Comparison of ENCODE assay signal across 9 cellular contexts in the genomic region with DNA sequence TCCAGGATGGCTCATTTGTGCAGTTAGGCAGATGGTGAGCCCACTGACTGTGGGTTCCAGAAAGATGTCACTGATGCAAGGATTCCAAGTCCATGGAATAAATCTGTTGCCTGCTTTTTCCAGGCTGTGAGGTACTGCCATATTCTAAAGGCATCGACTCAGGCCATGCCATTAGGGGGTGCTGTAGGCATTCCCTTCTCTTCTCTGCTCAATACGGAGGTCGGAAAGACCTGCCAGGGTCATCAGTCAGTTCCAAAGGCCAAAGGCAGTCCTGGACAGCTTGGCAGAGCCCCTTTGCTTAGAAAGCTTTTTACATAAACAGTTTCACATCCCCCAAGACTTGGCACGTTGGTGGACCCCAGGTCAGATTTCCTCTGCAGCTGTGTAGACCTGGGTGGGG. TPM values are rescaled to one million over a fixed set of nuclear protein-coding genes. Genes with fewer than 3 reads are reported as not detected.
DNase-seq lines count a peak whose midpoint lies in the region; ATAC-seq and TF ChIP-seq lines count a peak whose summit lies in the region.
"Had no signal": no experiment of that assay in that cellular context is flagged by ENCODE, and none has a peak within 500 bp of the region (broad histone marks: within the 10 kb centered on the region; RNA-seq: fewer than 3 reads in every experiment).

No MANE protein-coding gene starts in this region.

- H3K27ac ChIP-seq in ovary, result no peak overlapping the region
- no peak overlapping the region for H3K27ac ChIP-seq in CD8-positive, alpha-beta memory T cell (ENCODE audit: low read depth, low read length)

- 3 to 8% (median 4%) methylated on average over 4 of the region's 4 CpGs for WGBS in ovary, 3 donors

- no peaks in the 10 kb centered on the region for H3K9me3 Mint-ChIP-seq in activated T-cell treated with anti-CD3 and anti-CD28 coated beads, Interleukin-2, amount 50 U/mL, for 72 hours
- peaks cover 0 to 1% (median 0%) of the 10 kb centered on the region in 5 donors for H3K9me3 Mint-ChIP-seq in CD8-positive, alpha-beta memory T cell

- peak; percentile 65 for TF ChIP-seq CTCF in AG04449 (IDR thresholded peaks at IDR 0.05; ENCODE audit: insufficient read depth, low read length, missing control alignments)
- TF ChIP-seq CTCF in GM10248 (IDR thresholded peaks at IDR 0.05; ENCODE audit: control extremely low read depth, extremely low read depth, low read depth, missing control alignments), result peak; percentile 79
- no peak for TF ChIP-seq CTCF in ovary (IDR thresholded peaks at IDR 0.05)

- H3K27me3 ChIP-seq in ovary, result no peaks in the 10 kb centered on the region
- no peaks in the 10 kb centered on the region for H3K27me3 ChIP-seq in CD8-positive, alpha-beta memory T cell (ENCODE audit: insufficient read depth, low read length, poor library complexity, severe bottlenecking)

- H3K27ac Mint-ChIP-seq in activated T-cell treated with anti-CD3 and anti-CD28 coated beads, Interleukin-2, amount 50 U/mL, for 72 hours, result no peak overlapping the region
- H3K27ac Mint-ChIP-seq in CD8-positive, alpha-beta memory T cell, result peak overlapping the region in 1 of 8 donors; percentile 1

- H3K4me3 ChIP-seq in AG04449 (ENCODE audit: low read depth, low read length) (no peak overlapping the region), ovary (no peak overlapping the region)
- H3K4me3 ChIP-seq in CD8-positive, alpha-beta memory T cell (ENCODE audit: low read length), result no peak overlapping the region

- TF ChIP-seq EP300 in ovary (IDR thresholded peaks at IDR 0.05), result no peak

- H3K4me3 Mint-ChIP-seq in activated T-cell treated with anti-CD3 and anti-CD28 coated beads, Interleukin-2, amount 50 U/mL, for 72 hours, result no peak overlapping the region
- H3K4me3 Mint-ChIP-seq in CD8-positive, alpha-beta memory T cell, result no peak overlapping the region
- H3K4me3 Mint-ChIP-seq: naive thymus-derived CD8-positive, alpha-beta T cell had no signal

- H3K27me3 Mint-ChIP-seq in activated T-cell treated with anti-CD3 and anti-CD28 coated beads, Interleukin-2, amount 50 U/mL, for 72 hours (ENCODE audit: low read depth), result no peaks in the 10 kb centered on the region
- H3K27me3 Mint-ChIP-seq in CD8-positive, alpha-beta memory T cell, result peaks cover 3 to 4% of the 10 kb centered on the region in 2 donors

- no peaks in the 10 kb centered on the region for H3K36me3 Mint-ChIP-seq in activated T-cell treated with anti-CD3 and anti-CD28 coated beads, Interleukin-2, amount 50 U/mL, for 72 hours (ENCODE audit: insufficient read depth in 2 of 2)
- H3K36me3 Mint-ChIP-seq in CD8-positive, alpha-beta memory T cell, result no peaks in the 10 kb centered on the region

- POLR2A ChIA-PET in AG04449 (lab: Yijun Ruan, JAX) (no interaction called here), GM10248 (lab: Yijun Ruan, JAX) (interaction anchor here (0.6 kb wide), 1 partner anchor 290 kb away, joined by 3 read pairs; no protein-coding TSS in a partner anchor)
- POLR2A ChIA-PET in CD8-positive, alpha-beta memory T cell (lab: Charles Lee), result no interaction called here

- no peaks in the 10 kb centered on the region for H3K4me1 Mint-ChIP-seq in activated T-cell treated with anti-CD3 and anti-CD28 coated beads, Interleukin-2, amount 50 U/mL, for 72 hours (ENCODE audit: low read depth)
- H3K4me1 Mint-ChIP-seq in CD8-positive, alpha-beta memory T cell, result peaks cover 0 to 3% (median 0%) of the 10 kb centered on the region in 3 donors

- no peak for DNase-seq in AG04449 (ENCODE audit: low read depth, low spot score)
- peak; percentile 68 for DNase-seq in GM10248 (ENCODE audit: extremely low spot score)
- peak; percentile 36 for DNase-seq in NCI-H2107 treated with DMSO at 0.1 percent for 48 hours (lab: John Stamatoyannopoulos, UW; ENCODE audit: unreplicated experiment)
- peak; percentile 34 to 44 for DNase-seq in activated T-cell treated with anti-CD3 and anti-CD28 coated beads, Interleukin-2, amount 50 U/mL, for 72 hours
- DNase-seq in germinal center (ENCODE audit: low spot score), result peak; percentile 48
- peak in 4 of 5 donors; percentile 30 to 69 (median 42) for DNase-seq in ovary
- DNase-seq in CD8-positive, alpha-beta memory T cell, result no peak
- DNase-seq in effector CD8-positive, alpha-beta T cell (lab: John Stamatoyannopoulos, UW), result no peak

- CTCF ChIA-PET in AG04449 (lab: Yijun Ruan, JAX) (interaction anchor here (0.9 to 7.6 kb wide), 14 partner anchors 10 to 176 kb away, joined by 3 to 72 read pairs (median 6); no protein-coding TSS in a partner anchor), GM10248 (lab: Yijun Ruan, JAX) (interaction anchor here (0.8 to 5.7 kb wide), 9 partner anchors 11 to 697 kb away, joined by 3 to 32 read pairs (median 4); no protein-coding TSS in a partner anchor)
- CTCF ChIA-PET in CD8-positive, alpha-beta memory T cell (lab: Charles Lee), result no interaction called here

- TF ChIP-seq POLR2A in ovary (IDR thresholded peaks at IDR 0.05), result no peak

- no peaks in the 10 kb centered on the region for H3K36me3 ChIP-seq in ovary
- no peaks in the 10 kb centered on the region for H3K36me3 ChIP-seq in CD8-positive, alpha-beta memory T cell (ENCODE audit: insufficient read depth, low read length)

- H3K4me1 ChIP-seq in ovary (ENCODE audit: insufficient read depth), result no peaks in the 10 kb centered on the region
- H3K4me1 ChIP-seq in CD8-positive, alpha-beta memory T cell (ENCODE audit: insufficient read depth, low read length), result no peaks in the 10 kb centered on the region

- ATAC-seq in activated T-cell treated with anti-CD3 and anti-CD28 coated beads, Interleukin-2, amount 50 U/mL, for 72 hours (replicated peaks in 1 of 2), result peak; percentile 53 to 55
- ATAC-seq: naive thymus-derived CD8-positive, alpha-beta T cell had no signal

- intact Hi-C loops in ovary (cut with DNase I), result loop anchor here in 2 of 4 donors (10.0 kb wide), 2 partner anchors 127 to 177 kb away; partner anchors contain the start of gene ELOVL1 (in 1 of the 2)

- H3K9me3 ChIP-seq in ovary, result no peaks in the 10 kb centered on the region
- H3K9me3 ChIP-seq in CD8-positive, alpha-beta memory T cell (ENCODE audit: low read length), result no peaks in the 10 kb centered on the region

RNA-seq across cellular contexts. Expression of gene TMEM125, which starts 31.7 kb away (rescaled TPM):
- not detected for total RNA-seq in activated T-cell treated with anti-CD3 and anti-CD28 coated beads, Interleukin-2, amount 50 U/mL, for 72 hours
- 10 to 100 TPM in 1 of 7 donors, 1 to 10 TPM in 4, under 1 TPM in 2; 0.23 to 20.6 (median 1.9) TPM for total RNA-seq in ovary
- 1 to 10 TPM in 1 of 2 donors, under 1 TPM in 1; 0.52 to 1.1 TPM for polyA plus RNA-seq in ovary
- total RNA-seq in CD8-positive, alpha-beta memory T cell, result not detected
- not detected for polyA plus RNA-seq in CD8-positive, alpha-beta memory T cell
- total RNA-seq: naive thymus-derived CD8-positive, alpha-beta T cell had no signal

RNA-seq across cellular contexts. Expression of gene C1orf210, which starts 47.3 kb away (rescaled TPM):
- total RNA-seq in activated T-cell treated with anti-CD3 and anti-CD28 coated beads, Interleukin-2, amount 50 U/mL, for 72 hours, result under 1 TPM in 1 of 2 donors, not detected in 1; 0.38 TPM
- 1 to 10 TPM in 2 of 7 donors, under 1 TPM in 3, not detected in 2; 0.42 to 2.1 (median 0.72) TPM for total RNA-seq in ovary
- polyA plus RNA-seq in ovary, result not detected
- not detected for total RNA-seq in CD8-positive, alpha-beta memory T cell
- not detected for polyA plus RNA-seq in CD8-positive, alpha-beta memory T cell
- total RNA-seq: naive thymus-derived CD8-positive, alpha-beta T cell had no signal

Comparison
In these comparisons a context has a peak if more than half of its experiments do, and no peak if none do; other contexts are left out.
1. DNase-seq: peak in GM10248 (single experiment), NCI-H2107 treated with DMSO at 0.1 percent for 48 hours (single experiment), activated T-cell treated with anti-CD3 and anti-CD28 coated beads, Interleukin-2, amount 50 U/mL, for 72 hours (2 of 2), germinal center (single experiment) and ovary (4 of 5); none in AG04449 (single experiment), CD8-positive, alpha-beta memory T cell (0 of 5) and effector CD8-positive, alpha-beta T cell (single experiment).
2. CTCF ChIP-seq: peak in AG04449 (single experiment) and GM10248 (single experiment); none in ovary (0 of 3).